Comparison of ENCODE assay signal across 24 cellular contexts in the genomic region with DNA sequence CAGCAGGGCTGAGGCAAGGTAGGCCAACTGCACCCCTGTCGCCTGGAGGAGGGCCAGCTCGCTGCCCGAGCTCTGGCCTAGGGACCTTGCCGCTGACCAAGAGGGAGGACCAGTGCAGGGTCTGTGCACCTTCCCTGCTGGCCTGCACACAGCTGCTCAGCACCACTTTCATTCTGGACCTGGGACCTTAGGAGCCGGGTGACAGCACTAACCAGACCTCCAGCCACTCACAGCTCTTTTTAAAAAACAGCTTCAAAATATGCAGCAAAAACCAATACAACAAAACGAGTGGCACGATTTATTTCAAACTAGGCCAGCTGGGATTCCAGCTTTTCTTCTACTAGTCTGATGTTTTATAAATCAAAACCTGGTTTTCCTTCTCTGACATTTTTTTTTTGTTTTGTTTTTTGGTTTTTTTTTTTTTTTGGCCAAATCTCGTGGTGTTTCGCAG. TPM values are rescaled to one million over a fixed set of nuclear protein-coding genes. Genes with fewer than 3 reads are reported as not detected.
DNase-seq lines count a peak whose midpoint lies in the region; ATAC-seq, FAIRE-seq and TF ChIP-seq lines count a peak whose summit lies in the region.
"Had no signal": no experiment of that assay in that cellular context is flagged by ENCODE, and none has a peak within 500 bp of the region (broad histone marks: within the 10 kb centered on the region; RNA-seq: fewer than 3 reads in every experiment).

No MANE protein-coding gene starts in this region.

- no peak overlapping the region for H2AFZ ChIP-seq in osteoblast (ENCODE audit: low read length)

- TF ChIP-seq CTCF in left ventricle myocardium inferior (IDR thresholded peaks at IDR 0.05; ENCODE audit: borderline replicate concordance) (no peak), kidney (IDR thresholded peaks at IDR 0.05; ENCODE audit: borderline replicate concordance, extremely low read depth, insufficient read depth) (no peak), osteoblast (IDR thresholded peaks at IDR 0.05; ENCODE audit: extremely low read depth, low read depth, low read length) (no peak)

- ATAC-seq in left ventricle myocardium superior (no peak), GM19328 (IDR thresholded peaks at IDR 0.05; ENCODE audit: unreplicated experiment) (no peak)
- ATAC-seq: A549, HCT116 had no signal

- H3K4me1 ChIP-seq in left ventricle myocardium inferior (peaks cover 12% of the 10 kb centered on the region), kidney (ENCODE audit: control insufficient read depth in 1 of 2, insufficient read depth in 1 of 2, low read depth in 1 of 2, low read length in 2 of 2) (peaks cover 0 to 4% of the 10 kb centered on the region in 2 donors), osteoblast (ENCODE audit: insufficient read depth, low read length) (no peaks in the 10 kb centered on the region)
- H3K4me1 ChIP-seq: A549, Caco-2 had no signal

- FAIRE-seq in kidney (lab: Jason Lieb, UNC), result peak; percentile 35
- FAIRE-seq: A549, GM12892, HTR-8/SVneo had no signal

- no peak overlapping the region for H3K9ac ChIP-seq in kidney (ENCODE audit: low read length in 2 of 2)

- DNase-seq in left ventricle myocardium superior (peak; percentile 17), left ventricle myocardium inferior (no peak), kidney (no peak), osteoblast (ENCODE audit: insufficient read length, low spot score, missing footprints) (peak; percentile 48), nucleus accumbens (lab: John Stamatoyannopoulos, UW) (no peak), NCI-H524 (lab: John Stamatoyannopoulos, UW) (no peak)
- DNase-seq in stimulated activated CD4-positive, alpha-beta T cell treated with anti-CD3 and anti-CD28 coated beads, Interleukin-2, amount 100 ng/mL, for 24 hours, result no peak
- DNase-seq: AML-193; Caco-2; CD4-positive, alpha-beta T cell; DMS153; DMS79; GDM1; GOT3; H7; HFFc6 had no signal

- H3K36me3 ChIP-seq in left ventricle myocardium inferior, result no peaks in the 10 kb centered on the region
- H3K36me3 ChIP-seq in kidney (ENCODE audit: control insufficient read depth in 1 of 2, insufficient read depth in 2 of 2, low read length in 2 of 2), result peaks cover 0 to 5% of the 10 kb centered on the region in 2 donors
- H3K36me3 ChIP-seq in osteoblast (ENCODE audit: insufficient read depth, low read length), result no peaks in the 10 kb centered on the region

- H4K20me1 ChIP-seq in osteoblast (ENCODE audit: insufficient read depth, low read length), result no peaks in the 10 kb centered on the region

- no peak overlapping the region for H3K27ac ChIP-seq in left ventricle myocardium inferior (replicated peaks)
- no peak overlapping the region for H3K27ac ChIP-seq in kidney (ENCODE audit: low read depth in 2 of 2, low read length in 2 of 2)
- no peak overlapping the region for H3K27ac ChIP-seq in osteoblast (ENCODE audit: low read depth, low read length)
- H3K27ac ChIP-seq: 22Rv1, A549, C4-2B had no signal

- H3K9me3 ChIP-seq in left ventricle myocardium inferior (replicated peaks) (no peaks in the 10 kb centered on the region), kidney (ENCODE audit: control insufficient read depth in 1 of 2, low read length in 2 of 2) (no peaks in the 10 kb centered on the region), osteoblast (ENCODE audit: low read depth, low read length) (no peaks in the 10 kb centered on the region)
- H3K9me3 ChIP-seq: A549, Caco-2 had no signal

- intact Hi-C loops in left ventricle myocardium superior (cut with micrococcal nuclease), result no loop called here
- intact Hi-C loops in left ventricle myocardium inferior (cut with micrococcal nuclease), result no loop called here
- intact Hi-C loops in kidney (cut with DNase I), result loop anchor here (10.0 kb wide), 1 partner anchor 159 kb away; no protein-coding TSS in a partner anchor

- no peaks in the 10 kb centered on the region for H3K79me2 ChIP-seq in osteoblast (ENCODE audit: insufficient read depth, low read length)

- no peak overlapping the region for H3K4me2 ChIP-seq in osteoblast (ENCODE audit: insufficient read depth, low read length)
- H3K4me2 ChIP-seq: A549 had no signal

- H3K27me3 ChIP-seq in left ventricle myocardium inferior (ENCODE audit: low read depth) (no peaks in the 10 kb centered on the region), osteoblast (ENCODE audit: insufficient read depth, low read length) (no peaks in the 10 kb centered on the region)

- no peak overlapping the region for H3K4me3 ChIP-seq in left ventricle myocardium inferior
- no peak overlapping the region for H3K4me3 ChIP-seq in kidney (ENCODE audit: low read length in 2 of 2)
- H3K4me3 ChIP-seq in osteoblast (ENCODE audit: insufficient read depth, low read length), result no peak overlapping the region
- H3K4me3 ChIP-seq: A549 had no signal

RNA-seq across cellular contexts. Expression of a gene that starts 18.0 kb away (rescaled TPM):
- not detected for total RNA-seq in left ventricle myocardium superior
- not detected for total RNA-seq in left ventricle myocardium inferior
- 5.2 TPM for total RNA-seq in kidney
- polyA plus RNA-seq in kidney (ENCODE audit: insufficient read depth, low read depth, low replicate concordance), result 11.9 TPM
- total RNA-seq in osteoblast, result under 0.01 TPM in 1 of 2 replicates, not detected in the other
- total RNA-seq: Daoy, H7, HFFc6 had no signal

RNA-seq across cellular contexts. Expression of a gene that starts 21.4 kb away (rescaled TPM):
- 0.74 TPM for total RNA-seq in left ventricle myocardium superior
- total RNA-seq in left ventricle myocardium inferior, result 0.47 TPM
- total RNA-seq in kidney, result 30.5 TPM
- 9.7 TPM for polyA plus RNA-seq in kidney (ENCODE audit: insufficient read depth, low read depth, low replicate concordance)
- total RNA-seq in osteoblast, result 7.6 and 8.5 TPM in 2 replicates

RNA-seq across cellular contexts. Expression of a gene that starts 53.5 kb away (rescaled TPM):
- total RNA-seq in left ventricle myocardium superior (3.3 TPM), left ventricle myocardium inferior (2.9 TPM), kidney (5.7 TPM), osteoblast (0.29 and 0.72 TPM in 2 replicates)
- 3.7 TPM for polyA plus RNA-seq in kidney (ENCODE audit: insufficient read depth, low read depth, low replicate concordance)

RNA-seq across cellular contexts. Expression of a gene that starts 56.5 kb away (rescaled TPM):
- 25.0 TPM for total RNA-seq in left ventricle myocardium superior
- 26.7 TPM for total RNA-seq in left ventricle myocardium inferior
- 97.7 TPM for total RNA-seq in kidney
- polyA plus RNA-seq in kidney (ENCODE audit: insufficient read depth, low read depth, low replicate concordance), result 45.0 TPM
- total RNA-seq in osteoblast, result 28.6 and 29.8 TPM in 2 replicates

Comparison
In these comparisons a context has a peak if more than half of its experiments do, and no peak if none do; other contexts are left out.
1. DNase-seq: peak in left ventricle myocardium superior (single experiment) and osteoblast (single experiment); none in left ventricle myocardium inferior (single experiment), kidney (single experiment), nucleus accumbens (0 of 56), stimulated activated CD4-positive, alpha-beta T cell treated with anti-CD3 and anti-CD28 coated beads, Interleukin-2, amount 100 ng/mL, for 24 hours (0 of 2) and NCI-H524 (0 of 2).